Comparison of ENCODE assay signal across 19 cellular contexts in genomic region chr12:3238196-3238595, GRCh38.
A peak's percentile ranks its signal among the peaks of the same experiment; 100 is the strongest.
DNase-seq lines count a peak whose midpoint lies in the region; ATAC-seq, FAIRE-seq and TF ChIP-seq lines count a peak whose summit lies in the region.
"Had no signal": no experiment of that assay in that cellular context is flagged by ENCODE, and none has a peak within 500 bp of the region (broad histone marks: within the 10 kb centered on the region; RNA-seq: fewer than 3 reads in every experiment).

No MANE protein-coding gene starts in this region.

- FAIRE-seq in urothelium cell line (lab: Jason Lieb, UNC) = peak; percentile 32
- FAIRE-seq: GM19239, H1 had no signal

- H3K27me3 ChIP-seq in heart left ventricle = no peaks in the 10 kb centered on the region
- no peaks in the 10 kb centered on the region for H3K27me3 ChIP-seq in right cardiac atrium (ENCODE audit: control insufficient read depth, insufficient read depth)

- no peak for TF ChIP-seq CTCF in heart left ventricle (IDR thresholded peaks at IDR 0.05)

- no peak for TF ChIP-seq POLR2A in heart left ventricle (IDR thresholded peaks at IDR 0.05)

- ATAC-seq in heart left ventricle (no peak), right cardiac atrium (no peak)

- H3K4me3 ChIP-seq in heart left ventricle (no peak overlapping the region), right cardiac atrium (ENCODE audit: low read length) (no peak overlapping the region)

- DNase-seq in heart left ventricle (no peak), cardiac septum (ENCODE audit: low spot score) (no peak), SW480 (ENCODE audit: low spot score) (peak; percentile 39), right cardiac atrium (peak in 2 of 3 donors; percentile 21 to 23), urothelium cell line (ENCODE audit: low spot score) (no peak), T-helper 1 cell (no peak), NCI-H2081 treated with DMSO at 0.1 percent for 48 hours (lab: John Stamatoyannopoulos, UW) (no peak)
- DNase-seq: HCEC 1CT, NCI-H1048, NCI-H2029 treated with DMSO at 0.1 percent for 48 hours, NCI-H226, NCI-H510A, RPMI8226, SHP77 treated with DMSO at 0.1 percent for 48 hours had no signal

- 81 to 90% (median 83%) methylated on average over 11 of the region's 11 CpGs for WGBS in heart left ventricle, 4 donors
- 79% methylated on average over 11 of the region's 11 CpGs for WGBS in right cardiac atrium

- peak overlapping the region in 11 of 12 donors; percentile 75 to 100 (median 93) for H3K27ac ChIP-seq in heart left ventricle
- peak overlapping the region; percentile 94 for H3K27ac ChIP-seq in right cardiac atrium (ENCODE audit: low read length)
- H3K27ac ChIP-seq: 22Rv1, HL-60, KMS-11 had no signal

- no peaks in the 10 kb centered on the region for H3K9me3 ChIP-seq in heart left ventricle
- H3K9me3 ChIP-seq in right cardiac atrium (ENCODE audit: control insufficient read depth, low read length) = no peaks in the 10 kb centered on the region

- H3K4me1 ChIP-seq in heart left ventricle (peaks cover 0 to 95% (median 58%) of the 10 kb centered on the region in 12 donors), right cardiac atrium (ENCODE audit: control insufficient read depth, insufficient read depth, low read length) (peaks cover 5% of the 10 kb centered on the region)

- peaks cover 0 to 15% (median 0%) of the 10 kb centered on the region in 9 donors for H3K36me3 ChIP-seq in heart left ventricle

- intact Hi-C loops in heart left ventricle (cut with DNase I) = no loop called here
- intact Hi-C loops in cardiac septum (cut with DNase I) = no loop called here
- intact Hi-C loops in right cardiac atrium (cut with DNase I) = no loop called here

Comparison
In these comparisons a context has a peak if more than half of its experiments do, and no peak if none do; other contexts are left out.
1. DNase-seq: peak in SW480 (single experiment) and right cardiac atrium (2 of 3); none in heart left ventricle (0 of 5), cardiac septum (single experiment), urothelium cell line (single experiment), T-helper 1 cell (0 of 5) and NCI-H2081 treated with DMSO at 0.1 percent for 48 hours (single experiment).